In the genomic region with DNA sequence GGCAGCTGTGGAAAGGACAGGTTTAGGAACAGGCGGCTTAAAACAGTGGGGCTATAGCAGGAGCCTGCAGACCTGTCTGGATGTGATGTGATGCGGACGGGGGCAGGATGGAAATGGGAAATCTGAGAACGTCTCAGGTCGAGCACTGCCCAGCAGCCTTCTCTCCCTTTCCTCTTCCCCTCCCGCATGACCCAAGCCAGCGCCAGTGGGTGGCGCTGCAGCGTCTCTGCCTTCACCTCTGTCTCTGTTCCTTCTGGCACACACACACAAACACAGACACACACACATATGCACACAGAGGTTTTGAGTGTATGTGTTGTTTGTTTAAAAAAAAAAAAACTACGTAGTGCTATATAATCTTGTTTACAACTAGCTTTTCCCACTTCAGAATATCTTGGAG, we compare ENCODE assay signal across 1 cellular context.
TF ChIP-seq lines count a peak whose summit lies in the region.

No MANE protein-coding gene starts in this region.

TF ChIP-seq in HEK293, 187 proteins besides CTCF, POLR2A, EP300 and RAD21 (continued from another document):
- TF ChIP-seq ZBTB44 (tag by site-specific recombination; IDR thresholded peaks at IDR 0.05) = no peak
